ENCODE assay signal across 17 cellular contexts in genomic region chr5:19874811-19875210, GRCh38.
DNase-seq lines count a peak whose midpoint lies in the region; ATAC-seq and TF ChIP-seq lines count a peak whose summit lies in the region.
"Had no signal": no experiment of that assay in that cellular context is flagged by ENCODE, and none has a peak within 500 bp of the region (broad histone marks: within the 10 kb centered on the region; RNA-seq: fewer than 3 reads in every experiment).

No MANE protein-coding gene starts in this region.

- no peak overlapping the region for H3K4me3 ChIP-seq in SU-DHL-6 (ENCODE audit: insufficient read depth, low read length, poor library complexity, severe bottlenecking)
- H3K4me3 ChIP-seq: BLaER1, GM23248 had no signal

- H3K36me3 ChIP-seq in SU-DHL-6 (ENCODE audit: low read length): no peaks in the 10 kb centered on the region
- H3K36me3 ChIP-seq: BLaER1 had no signal

- H3K9ac ChIP-seq in SU-DHL-6 (ENCODE audit: low read length): no peak overlapping the region
- H3K9ac ChIP-seq: BLaER1, GM23248 had no signal

- no peaks in the 10 kb centered on the region for H3K9me2 ChIP-seq in SU-DHL-6 (replicated peaks; ENCODE audit: insufficient read depth, low read length)

- H3K9me3 ChIP-seq in SU-DHL-6 (ENCODE audit: insufficient read depth, low read length): no peaks in the 10 kb centered on the region
- H3K9me3 ChIP-seq: BLaER1 had no signal

- ATAC-seq in HG02870 (IDR thresholded peaks at IDR 0.05; ENCODE audit: unreplicated experiment) (no peak), SK-N-SH treated with all-trans-retinoic acid at 6 μM for 48 hours (no peak), GM19035 (IDR thresholded peaks at IDR 0.05; ENCODE audit: unreplicated experiment) (no peak)

- no peaks in the 10 kb centered on the region for H4K20me1 ChIP-seq in SU-DHL-6 (ENCODE audit: low read depth, low read length)
- H4K20me1 ChIP-seq: BLaER1 had no signal

- DNase-seq in NCI-H2171 treated with DMSO at 0.1 percent for 48 hours (lab: John Stamatoyannopoulos, UW) (peak; percentile 53), NCI-H2171 (lab: John Stamatoyannopoulos, UW) (no peak), NCI-H82 (lab: John Stamatoyannopoulos, UW) (peak; percentile 80)
- no peak for DNase-seq in stimulated activated CD8-positive, alpha-beta memory T cell treated with anti-CD3 and anti-CD28 coated beads, Interleukin-4, amount 100 ng/mL, for 48 hours
- DNase-seq: 8988T; CD4-positive, alpha-beta memory T cell; DMS 273 treated with DMSO at 0.1 percent for 48 hours; DMS53; DND-41; GM23248; HCEC 1CT; IMR-90 had no signal

- H2AFZ ChIP-seq in SU-DHL-6 (ENCODE audit: low read depth, low read length, severe bottlenecking): peak overlapping the region; percentile 27
- H2AFZ ChIP-seq: GM23248 had no signal

- no peak for TF ChIP-seq CTCF in SU-DHL-6 (IDR thresholded peaks at IDR 0.05; ENCODE audit: insufficient read depth, low read length, poor library complexity, severe bottlenecking)

- no peaks in the 10 kb centered on the region for H3F3A ChIP-seq in SU-DHL-6 (ENCODE audit: insufficient read depth)

- no peaks in the 10 kb centered on the region for H3K27me3 ChIP-seq in SU-DHL-6 (ENCODE audit: low read length)
- H3K27me3 ChIP-seq: BLaER1 had no signal

- H3K79me2 ChIP-seq in SU-DHL-6 (ENCODE audit: insufficient read depth, low read length): no peaks in the 10 kb centered on the region

- no peak overlapping the region for H3K4me2 ChIP-seq in SU-DHL-6 (ENCODE audit: low read depth, low read length, poor library complexity, severe bottlenecking)
- H3K4me2 ChIP-seq: BLaER1 had no signal

- no peak overlapping the region for H3K27ac ChIP-seq in SU-DHL-6 (ENCODE audit: low read depth, low read length)
- H3K27ac ChIP-seq: BLaER1, GM23248 had no signal

TF ChIP-seq in SK-N-SH treated with all-trans-retinoic acid at 6 μM for 48 hours, 23 proteins besides CTCF, POLR2A, EP300 and RAD21:
- TF ChIP-seq SNAI2 (CRISPR knock-in tag; IDR thresholded peaks at IDR 0.05) (no peak), PATZ1 (CRISPR knock-in tag; IDR thresholded peaks at IDR 0.05; ENCODE audit: borderline replicate concordance) (no peak), TOX (CRISPR knock-in tag; IDR thresholded peaks at IDR 0.05; ENCODE audit: borderline replicate concordance) (no peak), ISL1 (CRISPR knock-in tag; IDR thresholded peaks at IDR 0.05) (no peak), ZNF8 (CRISPR knock-in tag; IDR thresholded peaks at IDR 0.05) (no peak), OSR1 (CRISPR knock-in tag; IDR thresholded peaks at IDR 0.05) (no peak), POU6F1 (CRISPR knock-in tag; IDR thresholded peaks at IDR 0.05; ENCODE audit: borderline replicate concordance, low read depth) (no peak), TSHZ2 (CRISPR knock-in tag; IDR thresholded peaks at IDR 0.05) (no peak), ZFP30 (CRISPR knock-in tag; IDR thresholded peaks at IDR 0.05) (no peak), ARNTL (CRISPR knock-in tag; IDR thresholded peaks at IDR 0.05; ENCODE audit: borderline replicate concordance, low read depth) (no peak), CSDC2 (CRISPR knock-in tag; IDR thresholded peaks at IDR 0.05) (no peak), TCF4 (CRISPR knock-in tag; IDR thresholded peaks at IDR 0.05; ENCODE audit: borderline replicate concordance) (no peak), ESRRG (CRISPR knock-in tag; IDR thresholded peaks at IDR 0.05) (no peak), GLIS3 (CRISPR knock-in tag; IDR thresholded peaks at IDR 0.05) (no peak), ZC3H10 (CRISPR knock-in tag; IDR thresholded peaks at IDR 0.05) (no peak), RARB (CRISPR knock-in tag; IDR thresholded peaks at IDR 0.05) (no peak), PPARA (CRISPR knock-in tag; IDR thresholded peaks at IDR 0.05; ENCODE audit: borderline replicate concordance) (no peak)

Comparison
In these comparisons a context has a peak if more than half of its experiments do, and no peak if none do; other contexts are left out.
1. DNase-seq: peak in NCI-H2171 treated with DMSO at 0.1 percent for 48 hours (single experiment) and NCI-H82 (single experiment); none in NCI-H2171 (single experiment) and stimulated activated CD8-positive, alpha-beta memory T cell treated with anti-CD3 and anti-CD28 coated beads, Interleukin-4, amount 100 ng/mL, for 48 hours (single experiment).